In genomic region chr1:48688102-48688760, GRCh38 we compare ENCODE assay signal across 9 cellular contexts.
DNase-seq lines count a peak whose midpoint lies in the region; ATAC-seq and TF ChIP-seq lines count a peak whose summit lies in the region.
"Had no signal": no experiment of that assay in that cellular context is flagged by ENCODE, and none has a peak within 500 bp of the region (broad histone marks: within the 10 kb centered on the region; RNA-seq: fewer than 3 reads in every experiment).

No MANE protein-coding gene starts in this region.

- TF ChIP-seq EP300 in esophagus muscularis mucosa (IDR thresholded peaks at IDR 0.05): no peak

- no peaks in the 10 kb centered on the region for H3K36me3 ChIP-seq in DOHH2 (ENCODE audit: control insufficient read depth, low read length)
- no peaks in the 10 kb centered on the region for H3K36me3 ChIP-seq in esophagus muscularis mucosa

- intact Hi-C loops in esophagus muscularis mucosa (cut with DNase I): no loop called here

- peak; percentile 46 for TF ChIP-seq CTCF in DOHH2 (IDR thresholded peaks at IDR 0.05; ENCODE audit: low read depth, low read length, poor library complexity, severe bottlenecking)
- peak; percentile 20; the same call in 1 of the 2 replicates for TF ChIP-seq CTCF in LNCaP clone FGC (IDR thresholded peaks at IDR 0.05; ENCODE audit: control insufficient read depth, extremely low read depth, insufficient read depth)
- TF ChIP-seq CTCF in esophagus muscularis mucosa (IDR thresholded peaks at IDR 0.05): no peak

- H3K79me2 ChIP-seq in DOHH2 (ENCODE audit: control insufficient read depth, low read length): no peaks in the 10 kb centered on the region

- ATAC-seq in GM21528 (IDR thresholded peaks at IDR 0.05; ENCODE audit: low FRiP score, unreplicated experiment): peak; percentile 60
- ATAC-seq in activated T-helper 17 cell treated with anti-CD3 and anti-CD28 coated beads, Interleukin-2, amount 50 U/mL, for 72 hours (replicated peaks): no peak

- H3K4me3 ChIP-seq in DOHH2 (ENCODE audit: low read length) (no peak overlapping the region), LNCaP clone FGC (ENCODE audit: low read depth, low read length) (no peak overlapping the region), esophagus muscularis mucosa (no peak overlapping the region)

- H3K4me2 ChIP-seq in DOHH2 (ENCODE audit: low read length): no peak overlapping the region

- H3K27ac ChIP-seq in DOHH2 (ENCODE audit: low read depth, low read length): no peak overlapping the region
- no peak overlapping the region for H3K27ac ChIP-seq in esophagus muscularis mucosa (replicated peaks in 1 of 4)

- peaks cover 10% of the 10 kb centered on the region for H3K27me3 Mint-ChIP-seq in activated T-helper 17 cell treated with anti-CD3 and anti-CD28 coated beads, Interleukin-2, amount 50 U/mL, for 72 hours
- H3K27me3 Mint-ChIP-seq: activated naive CD8-positive, alpha-beta T cell had no signal

- H3K36me3 Mint-ChIP-seq in activated T-helper 17 cell treated with anti-CD3 and anti-CD28 coated beads, Interleukin-2, amount 50 U/mL, for 72 hours (ENCODE audit: low read depth): no peaks in the 10 kb centered on the region
- H3K36me3 Mint-ChIP-seq: activated naive CD8-positive, alpha-beta T cell had no signal

- no peak for TF ChIP-seq POLR2A in esophagus muscularis mucosa (IDR thresholded peaks at IDR 0.05; ENCODE audit: low read depth)

- no peak overlapping the region for H3K4me3 Mint-ChIP-seq in activated T-helper 17 cell treated with anti-CD3 and anti-CD28 coated beads, Interleukin-2, amount 50 U/mL, for 72 hours
- H3K4me3 Mint-ChIP-seq: activated naive CD8-positive, alpha-beta T cell had no signal

- H3K27me3 ChIP-seq in DOHH2 (ENCODE audit: control insufficient read depth, low read length) (no peaks in the 10 kb centered on the region; the same call in 1 of the 2 replicates), esophagus muscularis mucosa (peaks cover 0 to 11% (median 0%) of the 10 kb centered on the region in 4 donors)

- WGBS in esophagus muscularis mucosa: 60% methylated on average over 3 of the region's 3 CpGs

- H4K20me1 ChIP-seq in DOHH2 (ENCODE audit: control insufficient read depth, insufficient read depth, low read depth, low read length): no peaks in the 10 kb centered on the region

- H3K9me3 Mint-ChIP-seq in activated T-helper 17 cell treated with anti-CD3 and anti-CD28 coated beads, Interleukin-2, amount 50 U/mL, for 72 hours: no peaks in the 10 kb centered on the region

- H3F3A ChIP-seq in DOHH2 (ENCODE audit: control insufficient read depth, insufficient read depth): no peaks in the 10 kb centered on the region

- no peaks in the 10 kb centered on the region for H3K9me3 ChIP-seq in DOHH2 (ENCODE audit: control insufficient read depth, insufficient read depth, low read length)
- no peaks in the 10 kb centered on the region for H3K9me3 ChIP-seq in esophagus muscularis mucosa

- DNase-seq in LNCaP clone FGC (ENCODE audit: low read depth) (no peak), germinal center (ENCODE audit: low spot score) (peak; percentile 24), T1000 (lab: John Stamatoyannopoulos, UW) (no peak), EL (no peak), esophagus muscularis mucosa (ENCODE audit: extremely low spot score) (no peak)

- no peaks in the 10 kb centered on the region for H3K4me1 Mint-ChIP-seq in activated T-helper 17 cell treated with anti-CD3 and anti-CD28 coated beads, Interleukin-2, amount 50 U/mL, for 72 hours

- H3K4me1 ChIP-seq in DOHH2 (ENCODE audit: control insufficient read depth, low read length): no peaks in the 10 kb centered on the region
- no peaks in the 10 kb centered on the region for H3K4me1 ChIP-seq in esophagus muscularis mucosa

- no peaks in the 10 kb centered on the region for H3K9me2 ChIP-seq in DOHH2 (replicated peaks; ENCODE audit: control insufficient read depth, low read length)

- H3K27ac Mint-ChIP-seq in activated T-helper 17 cell treated with anti-CD3 and anti-CD28 coated beads, Interleukin-2, amount 50 U/mL, for 72 hours: no peak overlapping the region
- H3K27ac Mint-ChIP-seq: activated naive CD8-positive, alpha-beta T cell had no signal

Comparison
In these comparisons a context has a peak if more than half of its experiments do, and no peak if none do; other contexts are left out.
1. CTCF ChIP-seq: peak in DOHH2 (single experiment) and LNCaP clone FGC (single experiment); none in esophagus muscularis mucosa (0 of 3).